In the genomic region with DNA sequence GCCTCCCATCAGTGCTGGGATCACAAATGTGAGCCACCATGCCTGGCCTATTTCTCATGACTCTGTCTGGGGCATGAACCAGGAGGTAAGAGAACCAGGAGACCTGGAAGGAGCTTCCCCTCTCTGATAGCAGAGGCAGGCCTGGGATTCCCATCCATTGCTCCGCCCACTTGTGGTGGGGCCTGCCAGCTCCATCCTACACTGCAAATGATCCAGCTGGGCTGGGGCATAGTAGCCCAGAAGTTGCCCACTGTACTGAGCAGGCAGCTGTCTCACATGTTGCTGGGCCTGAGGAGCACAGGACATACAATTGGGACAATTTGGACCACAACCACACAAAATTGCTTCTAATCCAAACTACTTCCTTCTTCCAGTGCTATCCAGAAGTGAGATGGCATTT, we compare ENCODE assay signal across 17 cellular contexts.
DNase-seq lines count a peak whose midpoint lies in the region; ATAC-seq and TF ChIP-seq lines count a peak whose summit lies in the region.
"Had no signal": no experiment of that assay in that cellular context is flagged by ENCODE, and none has a peak within 500 bp of the region (broad histone marks: within the 10 kb centered on the region; RNA-seq: fewer than 3 reads in every experiment).

No MANE protein-coding gene starts in this region.

- no peaks in the 10 kb centered on the region for H3K9me3 Mint-ChIP-seq in glutamatergic neuron (ENCODE audit: unreplicated experiment)

- H3K27me3 ChIP-seq in neuronal stem cell (ENCODE audit: control insufficient read depth in 3 of 3, insufficient read depth in 3 of 3, low read depth in 1 of 3, low read length in 3 of 3) (peaks cover 0 to 2% (median 0%) of the 10 kb centered on the region in 3 experiments), gastrocnemius medialis (no peaks in the 10 kb centered on the region), right cardiac atrium (ENCODE audit: control insufficient read depth, insufficient read depth) (no peaks in the 10 kb centered on the region)

- no peak overlapping the region for H3K23ac ChIP-seq in neuronal stem cell (ENCODE audit: low read depth, low read length, poor library complexity)

- no peak overlapping the region for H2BK15ac ChIP-seq in neuronal stem cell (ENCODE audit: low read length)

- H3K9me3 ChIP-seq in HEK293 (ENCODE audit: control insufficient read depth, insufficient read depth, low read depth, low read length) (no peaks in the 10 kb centered on the region), neuronal stem cell (replicated peaks in 1 of 2; ENCODE audit: control insufficient read depth in 2 of 2, insufficient read depth in 1 of 2, low read depth in 1 of 2, low read length in 2 of 2) (no peaks in the 10 kb centered on the region), gastrocnemius medialis (no peaks in the 10 kb centered on the region), right cardiac atrium (ENCODE audit: control insufficient read depth, low read length) (no peaks in the 10 kb centered on the region)

- H4K91ac ChIP-seq in neuronal stem cell (ENCODE audit: low read depth, low read length, poor library complexity), result peak overlapping the region; percentile 19

- POLR2A ChIA-PET in HEK293 (lab: Yijun Ruan, JAX), result no interaction called here

- H3K18ac ChIP-seq in neuronal stem cell (ENCODE audit: low read length), result peak overlapping the region; percentile 49

- peaks cover 11% of the 10 kb centered on the region for H3K36me3 Mint-ChIP-seq in glutamatergic neuron (ENCODE audit: unreplicated experiment)
- H3K36me3 Mint-ChIP-seq: CD4-positive, alpha-beta memory T cell; IgD-negative memory B cell had no signal

- peaks cover 27% of the 10 kb centered on the region for H3K4me1 Mint-ChIP-seq in glutamatergic neuron (ENCODE audit: low read depth, unreplicated experiment)
- H3K4me1 Mint-ChIP-seq: B cell; CD4-positive, alpha-beta memory T cell; IgD-negative memory B cell had no signal

- peaks cover 9% of the 10 kb centered on the region for H3K27me3 Mint-ChIP-seq in glutamatergic neuron (ENCODE audit: unreplicated experiment)

- no peak overlapping the region for H3K4me3 Mint-ChIP-seq in glutamatergic neuron (ENCODE audit: unreplicated experiment)
- H3K4me3 Mint-ChIP-seq: B cell, IgD-negative memory B cell had no signal

- H3K9ac ChIP-seq in neuronal stem cell (ENCODE audit: low read depth, low read length, poor library complexity), result no peak overlapping the region

- WGBS in neuronal stem cell (ENCODE audit: extremely low coverage in 2 of 2, insufficient read length in 2 of 2, insufficient replicate concordance in 1 of 2), 2 donors, result no CpG with 5 or more reads among the region's 1 CpG
- WGBS in right cardiac atrium, result 97% methylated on average over 1 of the region's 1 CpG

- in situ Hi-C loops in SK-MEL-5 (cut with HindIII; ENCODE audit: low pct_unique_long_range_greater_than_20kb, low sequenced_read_pairs) (no loop called here), gastrocnemius medialis (cut with MboI; ENCODE audit: low sequenced_read_pairs in 4 of 4) (no loop called here)

- H3K4me2 ChIP-seq in neuronal stem cell (ENCODE audit: insufficient read depth, low read length, poor library complexity, severe bottlenecking), result no peak overlapping the region

- intact Hi-C loops in gastrocnemius medialis (cut with DNase I; ENCODE audit: low total_unique reads) (no loop called here), right cardiac atrium (cut with DNase I) (no loop called here)

- H3K36me3 ChIP-seq in HEK293 (ENCODE audit: control insufficient read depth in 2 of 2, insufficient read depth in 1 of 2, low read length in 2 of 2), result no peaks in the 10 kb centered on the region
- no peaks in the 10 kb centered on the region for H3K36me3 ChIP-seq in neuronal stem cell (replicated peaks in 1 of 2; ENCODE audit: control insufficient read depth in 2 of 2, insufficient read depth in 2 of 2, low read length in 2 of 2)
- no peaks in the 10 kb centered on the region for H3K36me3 ChIP-seq in gastrocnemius medialis

- no peak overlapping the region for H2BK120ac ChIP-seq in neuronal stem cell (ENCODE audit: low read depth, low read length)

- no peak overlapping the region for H4K8ac ChIP-seq in neuronal stem cell (ENCODE audit: low read depth, low read length)

- ATAC-seq in gastrocnemius medialis (no peak), right cardiac atrium (no peak)

- H3K4ac ChIP-seq in neuronal stem cell (ENCODE audit: low read length), result no peak overlapping the region

- H2AFZ ChIP-seq in neuronal stem cell (ENCODE audit: low read length), result peak overlapping the region; percentile 47

- H2BK12ac ChIP-seq in neuronal stem cell (ENCODE audit: low read length), result no peak overlapping the region

- H3K14ac ChIP-seq in neuronal stem cell (ENCODE audit: low read length), result no peak overlapping the region

- no peak for TF ChIP-seq POLR2A in gastrocnemius medialis (IDR thresholded peaks at IDR 0.05)

- CTCF ChIA-PET in HEK293 (lab: Yijun Ruan, JAX), result no interaction called here

- H3K79me1 ChIP-seq in neuronal stem cell (ENCODE audit: low read depth, low read length), result no peaks in the 10 kb centered on the region

- no peak for TF ChIP-seq CTCF in HEK293 (tag by site-specific recombination; IDR thresholded peaks at IDR 0.05)
- no peak for TF ChIP-seq CTCF in glutamatergic neuron (IDR thresholded peaks at IDR 0.05; ENCODE audit: partially characterized antibody, unreplicated experiment)
- no peak for TF ChIP-seq CTCF in gastrocnemius medialis (IDR thresholded peaks at IDR 0.05 in 4 of 5, conservative IDR thresholded peaks at IDR 0.05 in 1 of 5)

- H3K27ac Mint-ChIP-seq in glutamatergic neuron (ENCODE audit: unreplicated experiment), result no peak overlapping the region
- H3K27ac Mint-ChIP-seq: B cell, IgD-negative memory B cell had no signal

- H3K27ac ChIP-seq in HEK293 (ENCODE audit: extremely low read depth, low read depth, low read length) (no peak overlapping the region), neuronal stem cell (replicated peaks; ENCODE audit: low read length) (peak overlapping the region; percentile 18), gastrocnemius medialis (no peak overlapping the region), right cardiac atrium (ENCODE audit: low read length) (no peak overlapping the region)
- H3K27ac ChIP-seq: SK-N-MC had no signal

- H2AK5ac ChIP-seq in neuronal stem cell (ENCODE audit: low read depth, low read length), result no peak overlapping the region

- H2BK5ac ChIP-seq in neuronal stem cell (ENCODE audit: low read length), result peak overlapping the region; percentile 27

- no peaks in the 10 kb centered on the region for H3K4me1 ChIP-seq in HEK293 (ENCODE audit: control insufficient read depth, insufficient read depth, low read length)
- peaks cover 13 to 27% of the 10 kb centered on the region in 2 donors for H3K4me1 ChIP-seq in neuronal stem cell (ENCODE audit: control insufficient read depth in 2 of 2, insufficient read depth in 1 of 2, low read depth in 1 of 2, low read length in 2 of 2)
- H3K4me1 ChIP-seq in gastrocnemius medialis, result no peaks in the 10 kb centered on the region
- H3K4me1 ChIP-seq in right cardiac atrium (ENCODE audit: control insufficient read depth, insufficient read depth, low read length), result peaks cover 3% of the 10 kb centered on the region

- peak; percentile 8 for DNase-seq in SK-MEL-5 (ENCODE audit: low read depth, low spot score)
- peak; percentile 19 for DNase-seq in glutamatergic neuron
- DNase-seq in neuronal stem cell (ENCODE audit: low spot score), result no peak
- no peak for DNase-seq in gastrocnemius medialis
- DNase-seq in right cardiac atrium, result no peak
- DNase-seq in HCEC 1CT, result no peak
- no peak for DNase-seq in COLO668 (lab: John Stamatoyannopoulos, UW; ENCODE audit: unreplicated experiment)
- DNase-seq: CD4-positive, alpha-beta memory T cell; DMS79 treated with DMSO at 0.1 percent for 48 hours; NCI-H1436 treated with DMSO at 0.1 percent for 48 hours; NCI-H2029 treated with DMSO at 0.1 percent for 48 hours; NCI-H510A treated with DMSO at 0.1 percent for 48 hours; T-helper 1 cell had no signal

- H3K4me3 ChIP-seq in HEK293 (ENCODE audit: low read depth, low read length) (no peak overlapping the region), neuronal stem cell (ENCODE audit: low read length in 2 of 2) (no peak overlapping the region), gastrocnemius medialis (no peak overlapping the region), right cardiac atrium (ENCODE audit: low read length) (no peak overlapping the region)
- H3K4me3 ChIP-seq: SK-N-MC had no signal

TF ChIP-seq in HEK293, 187 proteins besides CTCF, POLR2A, EP300 and RAD21:
- TF ChIP-seq, protein P1, sequence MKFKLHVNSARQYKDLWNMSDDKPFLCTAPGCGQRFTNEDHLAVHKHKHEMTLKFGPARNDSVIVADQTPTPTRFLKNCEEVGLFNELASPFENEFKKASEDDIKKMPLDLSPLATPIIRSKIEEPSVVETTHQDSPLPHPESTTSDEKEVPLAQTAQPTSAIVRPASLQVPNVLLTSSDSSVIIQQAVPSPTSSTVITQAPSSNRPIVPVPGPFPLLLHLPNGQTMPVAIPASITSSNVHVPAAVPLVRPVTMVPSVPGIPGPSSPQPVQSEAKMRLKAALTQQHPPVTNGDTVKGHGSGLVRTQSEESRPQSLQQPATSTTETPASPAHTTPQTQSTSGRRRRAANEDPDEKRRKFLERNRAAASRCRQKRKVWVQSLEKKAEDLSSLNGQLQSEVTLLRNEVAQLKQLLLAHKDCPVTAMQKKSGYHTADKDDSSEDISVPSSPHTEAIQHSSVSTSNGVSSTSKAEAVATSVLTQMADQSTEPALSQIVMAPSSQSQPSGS (tag by site-specific recombination; IDR thresholded peaks at IDR 0.05; ENCODE audit: low read depth), result no peak
- TF ChIP-seq ZNF677 (tag by site-specific recombination; IDR thresholded peaks at IDR 0.05) (no peak), ZBTB17 (tag by site-specific recombination; IDR thresholded peaks at IDR 0.05) (peak; percentile 56; the same call in 1 of the 2 replicates), ZNF335 (tag by site-specific recombination; conservative IDR thresholded peaks at IDR 0.05) (peak; percentile 39; the same call in 1 of the 2 replicates), ZFHX2 (tag by site-specific recombination; conservative IDR thresholded peaks at IDR 0.05) (peak; percentile 31), ZBTB21 (tag by site-specific recombination; IDR thresholded peaks at IDR 0.05) (no peak), SCRT1 (tag by site-specific recombination; IDR thresholded peaks at IDR 0.05; ENCODE audit: borderline replicate concordance) (no peak), ZNF664 (tag by site-specific recombination; IDR thresholded peaks at IDR 0.05) (no peak)

Comparison
In these comparisons a context has a peak if more than half of its experiments do, and no peak if none do; other contexts are left out.
1. DNase-seq: peak in SK-MEL-5 (single experiment) and glutamatergic neuron (single experiment); none in neuronal stem cell (single experiment), gastrocnemius medialis (0 of 2), right cardiac atrium (0 of 3), HCEC 1CT (single experiment) and COLO668 (single experiment).